ENCODE assay signal across 8 cellular contexts in the genomic region with DNA sequence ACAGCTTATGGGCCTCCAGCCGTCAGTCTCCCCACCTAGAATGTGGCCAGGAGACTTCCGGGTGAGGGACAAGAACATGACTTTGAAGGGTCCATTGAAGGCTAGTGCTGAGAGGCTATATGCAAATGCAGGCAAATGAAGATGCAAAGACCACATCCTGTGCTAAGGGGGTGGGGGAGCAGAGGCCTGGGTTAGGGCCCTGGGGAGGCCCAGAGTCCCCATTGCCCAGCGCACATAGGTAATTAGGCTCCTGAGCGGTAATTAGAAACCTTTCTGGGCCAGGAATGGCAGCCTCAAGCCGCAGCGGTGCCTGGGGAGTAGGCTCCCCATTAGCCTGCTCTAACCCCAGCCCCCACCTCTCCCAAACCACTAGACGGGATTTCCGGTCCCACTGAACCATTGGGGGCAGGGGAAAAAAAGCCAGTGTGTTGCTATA. TPM values are rescaled to one million over a fixed set of nuclear protein-coding genes. Genes with fewer than 3 reads are reported as not detected.
DNase-seq lines count a peak whose midpoint lies in the region; ATAC-seq, FAIRE-seq and TF ChIP-seq lines count a peak whose summit lies in the region.
"Had no signal": no experiment of that assay in that cellular context is flagged by ENCODE, and none has a peak within 500 bp of the region (broad histone marks: within the 10 kb centered on the region; RNA-seq: fewer than 3 reads in every experiment).

No MANE protein-coding gene starts in this region.

- CTCF ChIA-PET in activated B cell treated with CpG ODN at 0.5 μM for 24 hours (lab: Charles Lee) = interaction anchor here (1.0 to 26.2 kb wide), 6 partner anchors 10 to 403 kb away, joined by 3 to 1146 read pairs (median 4); a partner anchor contains a TSS

- H3K4me3 Mint-ChIP-seq in activated B cell treated with CpG ODN at 0.5 μM for 24 hours = peak overlapping the region; percentile 89

- TF ChIP-seq CTCF in activated B cell treated with CpG ODN at 0.5 μM for 24 hours (IDR thresholded peaks at IDR 0.05) = no peak
- no peak for TF ChIP-seq CTCF in kidney (IDR thresholded peaks at IDR 0.05; ENCODE audit: borderline replicate concordance, extremely low read depth, insufficient read depth)

- H3K9me3 Mint-ChIP-seq in activated B cell treated with CpG ODN at 0.5 μM for 24 hours = no peaks in the 10 kb centered on the region
- H3K9me3 Mint-ChIP-seq: nephron had no signal

- intact Hi-C loops in activated B cell treated with CpG ODN at 0.5 μM for 24 hours (cut with micrococcal nuclease) (loop anchor here (1.0 to 5.0 kb wide), 5 partner anchors 12 to 664 kb away; a partner anchor contains a TSS), kidney (cut with DNase I) (no loop called here)

- POLR2A ChIA-PET in activated B cell treated with CpG ODN at 0.5 μM for 24 hours (lab: Charles Lee) = interaction anchor here (0.7 to 32.5 kb wide), 15 partner anchors 4 to 852 kb away, joined by 3 to 2569 read pairs (median 7); a partner anchor contains a TSS

- peak overlapping the region; percentile 99 for H3K27ac Mint-ChIP-seq in activated B cell treated with CpG ODN at 0.5 μM for 24 hours

- H3K36me3 Mint-ChIP-seq in activated B cell treated with CpG ODN at 0.5 μM for 24 hours (ENCODE audit: low read depth) = peaks cover 70% of the 10 kb centered on the region

- H3K4me3 ChIP-seq in kidney (ENCODE audit: low read length in 2 of 2) = no peak overlapping the region

- peak overlapping the region in 1 of 2 donors; percentile 51 for H3K27ac ChIP-seq in kidney (ENCODE audit: low read depth in 2 of 2, low read length in 2 of 2)

- no peaks in the 10 kb centered on the region for H3K36me3 ChIP-seq in kidney (ENCODE audit: control insufficient read depth in 1 of 2, insufficient read depth in 2 of 2, low read length in 2 of 2)

- H3K9ac ChIP-seq in kidney (ENCODE audit: low read length in 2 of 2) = peak overlapping the region in 1 of 2 donors; percentile 40

- peaks cover 99% of the 10 kb centered on the region for H3K4me1 Mint-ChIP-seq in activated B cell treated with CpG ODN at 0.5 μM for 24 hours

- no peaks in the 10 kb centered on the region for H3K9me3 ChIP-seq in kidney (ENCODE audit: control insufficient read depth in 1 of 2, low read length in 2 of 2)

- H3K4me1 ChIP-seq in kidney (ENCODE audit: control insufficient read depth in 1 of 2, insufficient read depth in 1 of 2, low read depth in 1 of 2, low read length in 2 of 2) = peaks cover 50 to 64% of the 10 kb centered on the region in 2 donors

- no peaks in the 10 kb centered on the region for H3K27me3 Mint-ChIP-seq in activated B cell treated with CpG ODN at 0.5 μM for 24 hours

- FAIRE-seq in kidney (lab: Jason Lieb, UNC) = no peak

- DNase-seq in activated B cell treated with CpG ODN at 0.5 μM for 24 hours (peak; percentile 63), kidney (peak; percentile 62), NCI-H82 treated with DMSO at 0.1 percent for 48 hours (lab: John Stamatoyannopoulos, UW; ENCODE audit: unreplicated experiment) (no peak), NCI-H1092 (lab: John Stamatoyannopoulos, UW) (no peak), dermis blood vessel endothelial cell (no peak)

- ATAC-seq in GM19043 (IDR thresholded peaks at IDR 0.05; ENCODE audit: low read depth, unreplicated experiment) (peak; percentile 35), HG02938 (IDR thresholded peaks at IDR 0.05; ENCODE audit: unreplicated experiment) (peak; percentile 28), activated B cell treated with CpG ODN at 0.5 μM for 24 hours (ENCODE audit: low read depth) (peak; percentile 29)

RNA-seq across cellular contexts. Expression of a gene that starts 6.9 kb away (rescaled TPM):
- total RNA-seq in activated B cell treated with CpG ODN at 0.5 μM for 24 hours (540 and 557 TPM in 2 replicates), kidney (58.8 TPM), dermis blood vessel endothelial cell (31.5 and 87.8 TPM in 2 replicates)
- 18.9 TPM for polyA plus RNA-seq in kidney (ENCODE audit: insufficient read depth, low read depth, low replicate concordance)

RNA-seq across cellular contexts. Expression of a gene that starts 23.9 kb away (rescaled TPM):
- total RNA-seq in activated B cell treated with CpG ODN at 0.5 μM for 24 hours = 1.0 and 2.2 TPM in 2 replicates
- total RNA-seq in kidney = not detected
- not detected for polyA plus RNA-seq in kidney (ENCODE audit: insufficient read depth, low read depth, low replicate concordance)
- total RNA-seq in dermis blood vessel endothelial cell = not detected in 2 replicates

RNA-seq across cellular contexts. Expression of a gene that starts 37.7 kb away (rescaled TPM):
- total RNA-seq in activated B cell treated with CpG ODN at 0.5 μM for 24 hours (0.20 and 0.22 TPM in 2 replicates), kidney (not detected), dermis blood vessel endothelial cell (not detected in 2 replicates)
- polyA plus RNA-seq in kidney (ENCODE audit: insufficient read depth, low read depth, low replicate concordance) = not detected

RNA-seq across cellular contexts. Expression of a gene that starts 40.1 kb away (rescaled TPM):
- total RNA-seq in activated B cell treated with CpG ODN at 0.5 μM for 24 hours (0.16 TPM in 1 of 2 replicates, not detected in the other), kidney (not detected), dermis blood vessel endothelial cell (not detected in 2 replicates)
- not detected for polyA plus RNA-seq in kidney (ENCODE audit: insufficient read depth, low read depth, low replicate concordance)

RNA-seq across cellular contexts. Expression of a gene that starts 54.2 kb away (rescaled TPM):
- 43.6 and 52.1 TPM in 2 replicates for total RNA-seq in activated B cell treated with CpG ODN at 0.5 μM for 24 hours
- total RNA-seq in kidney = 36.1 TPM
- polyA plus RNA-seq in kidney (ENCODE audit: insufficient read depth, low read depth, low replicate concordance) = 34.5 TPM
- 31.0 and 39.3 TPM in 2 replicates for total RNA-seq in dermis blood vessel endothelial cell

Comparison
In these comparisons a context has a peak if more than half of its experiments do, and no peak if none do; other contexts are left out.
1. DNase-seq: peak in activated B cell treated with CpG ODN at 0.5 μM for 24 hours (single experiment) and kidney (single experiment); none in NCI-H82 treated with DMSO at 0.1 percent for 48 hours (single experiment), NCI-H1092 (single experiment) and dermis blood vessel endothelial cell (single experiment).
2. Peak in every context shown above with its lines, with median percentiles within 50 percentile points of each other: ATAC-seq.